ENCODE assay signal across 14 cellular contexts in genomic region chrX:3184176-3184930, GRCh38.
A peak's percentile ranks its signal among the peaks of the same experiment; 100 is the strongest.
DNase-seq lines count a peak whose midpoint lies in the region; ATAC-seq and TF ChIP-seq lines count a peak whose summit lies in the region.
"Had no signal": no experiment of that assay in that cellular context is flagged by ENCODE, and none has a peak within 500 bp of the region (broad histone marks: within the 10 kb centered on the region; RNA-seq: fewer than 3 reads in every experiment).

No MANE protein-coding gene starts in this region.

- H3K9me3 ChIP-seq in SJSA1 (replicated peaks) (no peaks in the 10 kb centered on the region), HAP-1 (no peaks in the 10 kb centered on the region)
- H3K9me3 ChIP-seq: vagina had no signal

- H3K36me3 ChIP-seq in BJ (ENCODE audit: control insufficient read depth, insufficient read depth, low read length) (no peaks in the 10 kb centered on the region), SJSA1 (no peaks in the 10 kb centered on the region), HAP-1 (replicated peaks) (no peaks in the 10 kb centered on the region)
- H3K36me3 ChIP-seq: vagina had no signal

- in situ Hi-C loops in GM13977 (cut with MboI; ENCODE audit: low pct_unique_long_range_greater_than_20kb, low sequenced_read_pairs, unreplicated experiment) (no loop called here), HAP-1 (cut with MboI; ENCODE audit: low sequenced_read_pairs) (no loop called here)

- POLR2A ChIA-PET in BJ (lab: Charles Lee): no interaction called here

- ATAC-seq in HG02973 (IDR thresholded peaks at IDR 0.05; ENCODE audit: unreplicated experiment) (no peak), HG03378 (IDR thresholded peaks at IDR 0.05; ENCODE audit: unreplicated experiment) (no peak)
- ATAC-seq: activated T-helper 17 cell treated with anti-CD3 and anti-CD28 coated beads, Interleukin-2, amount 50 U/mL, for 72 hours had no signal

- peaks cover 19% of the 10 kb centered on the region for H3K4me1 ChIP-seq in SJSA1 (replicated peaks)
- H3K4me1 ChIP-seq in HAP-1: no peaks in the 10 kb centered on the region

- TF ChIP-seq CTCF in BJ (IDR thresholded peaks at IDR 0.05; ENCODE audit: insufficient read depth, low read depth, low read length): no peak
- TF ChIP-seq CTCF in fibroblast of pulmonary artery (IDR thresholded peaks at IDR 0.05; ENCODE audit: low read length, missing control alignments): no peak
- TF ChIP-seq CTCF in GM13977 (IDR thresholded peaks at IDR 0.05; ENCODE audit: extremely low read depth, insufficient read depth, missing control alignments): no peak

- no peak overlapping the region for H3K4me3 ChIP-seq in BJ (ENCODE audit: low read depth, low read length)
- H3K4me3 ChIP-seq in SJSA1: no peak overlapping the region
- no peak overlapping the region for H3K4me3 ChIP-seq in fibroblast of pulmonary artery (replicated peaks; ENCODE audit: low read depth, low read length)
- no peak overlapping the region for H3K4me3 ChIP-seq in HAP-1
- H3K4me3 ChIP-seq: skin epidermis, vagina had no signal

- peak overlapping the region; percentile 94 for H3K27ac ChIP-seq in SJSA1

- DNase-seq in BJ (ENCODE audit: low read depth) (peak; percentile 82), SJSA1 (ENCODE audit: low read depth in 1 of 2, low spot score in 2 of 2) (peak; percentile 45 to 72), fibroblast of pulmonary artery (ENCODE audit: low read depth) (peak; percentile 66), pons (ENCODE audit: low spot score) (peak; percentile 1), GM13977 (ENCODE audit: low spot score) (no peak), HAP-1 (ENCODE audit: low spot score in 2 of 2) (no peak)
- DNase-seq: activated CD4-positive, alpha-beta T cell treated with anti-CD3 and anti-CD28 coated beads for 1 hour; COR-L47; dermis blood vessel endothelial cell had no signal

- CTCF ChIA-PET in BJ (lab: Yijun Ruan, JAX): no interaction called here

- H3K27me3 ChIP-seq in BJ (ENCODE audit: control insufficient read depth, insufficient read depth, low read length) (no peaks in the 10 kb centered on the region), SJSA1 (replicated peaks) (no peaks in the 10 kb centered on the region), HAP-1 (ENCODE audit: low read depth) (no peaks in the 10 kb centered on the region)
- H3K27me3 ChIP-seq: vagina had no signal

Comparison
In these comparisons a context has a peak if more than half of its experiments do, and no peak if none do; other contexts are left out.
1. DNase-seq: peak in BJ (single experiment), SJSA1 (2 of 2), fibroblast of pulmonary artery (single experiment) and pons (single experiment); none in GM13977 (single experiment) and HAP-1 (0 of 2).